1 cellular context compared by ENCODE assay signal in genomic region chr3:59772416-59773408, GRCh38.
TF ChIP-seq lines count a peak whose summit lies in the region.

No MANE protein-coding gene starts in this region.

TF ChIP-seq in GM23338, 12 proteins besides CTCF, POLR2A, EP300 and RAD21 (continued from another document):
- TF ChIP-seq REST (IDR thresholded peaks at IDR 0.05; ENCODE audit: unreplicated experiment) = no peak
- no peak for TF ChIP-seq ZNF331 (CRISPR knock-in tag; IDR thresholded peaks at IDR 0.05; ENCODE audit: low read depth)
- TF ChIP-seq STAT1 (IDR thresholded peaks at IDR 0.05; ENCODE audit: unreplicated experiment) = no peak
